Comparison of ENCODE assay signal across 22 cellular contexts in the genomic region with DNA sequence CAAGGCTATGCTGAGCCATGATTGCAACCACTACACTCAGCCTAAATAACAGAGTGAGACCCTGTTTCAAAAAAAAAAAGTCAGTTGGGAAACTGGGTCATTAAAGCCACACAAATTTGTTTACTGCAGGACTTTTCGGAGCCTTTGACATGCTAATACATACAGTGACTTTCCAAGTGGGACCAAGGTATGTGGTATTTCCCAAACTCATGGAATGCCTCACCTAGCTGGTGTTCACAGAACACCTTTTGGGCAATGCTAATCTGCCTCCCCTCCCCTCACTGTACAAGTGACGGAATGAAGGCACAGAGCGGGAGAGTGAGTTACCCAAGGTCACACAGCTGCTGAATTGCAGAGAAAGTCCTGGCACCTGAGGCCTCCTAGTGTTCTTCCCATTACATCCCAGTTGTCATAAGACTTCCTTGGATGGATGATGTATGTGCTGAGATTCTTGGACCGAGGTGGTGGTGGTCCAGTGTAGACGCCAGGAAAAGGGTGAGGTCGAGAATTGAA. TPM values are rescaled to one million over a fixed set of nuclear protein-coding genes. Genes with fewer than 3 reads are reported as not detected.
A peak's percentile ranks its signal among the peaks of the same experiment; 100 is the strongest.
DNase-seq lines count a peak whose midpoint lies in the region; ATAC-seq, FAIRE-seq and TF ChIP-seq lines count a peak whose summit lies in the region.
"Had no signal": no experiment of that assay in that cellular context is flagged by ENCODE, and none has a peak within 500 bp of the region (broad histone marks: within the 10 kb centered on the region; RNA-seq: fewer than 3 reads in every experiment).

No MANE protein-coding gene starts in this region.

- peaks cover 0 to 10% (median 2%) of the 10 kb centered on the region in 7 donors for H3K4me1 Mint-ChIP-seq in naive thymus-derived CD4-positive, alpha-beta T cell
- H3K4me1 Mint-ChIP-seq: activated CD4-positive, alpha-beta memory T cell treated with anti-CD3 and anti-CD28 coated beads, Interleukin-2, amount 10 ng/mL, durations not matched to agents 7 days and 5 days had no signal

- H3K27me3 Mint-ChIP-seq in naive thymus-derived CD4-positive, alpha-beta T cell: peaks cover 0 to 21% (median 5%) of the 10 kb centered on the region in 5 donors

- H3K9me3 ChIP-seq in right cardiac atrium (ENCODE audit: control insufficient read depth, low read length) (no peaks in the 10 kb centered on the region), right atrium auricular region (no peaks in the 10 kb centered on the region), esophagus squamous epithelium (no peaks in the 10 kb centered on the region), sigmoid colon (no peaks in the 10 kb centered on the region), kidney (ENCODE audit: control insufficient read depth in 1 of 2, low read length in 2 of 2) (no peaks in the 10 kb centered on the region)
- H3K9me3 ChIP-seq in naive thymus-derived CD4-positive, alpha-beta T cell (ENCODE audit: control insufficient read depth in 2 of 3, low read length in 3 of 3): no peaks in the 10 kb centered on the region
- H3K9me3 ChIP-seq: mucosa of descending colon, neutrophil had no signal

- no peaks in the 10 kb centered on the region for H3K36me3 Mint-ChIP-seq in naive thymus-derived CD4-positive, alpha-beta T cell
- H3K36me3 Mint-ChIP-seq: immature natural killer cell had no signal

- no peak overlapping the region for H3K4me3 ChIP-seq in right cardiac atrium (ENCODE audit: low read length)
- H3K4me3 ChIP-seq in right atrium auricular region: no peak overlapping the region
- no peak overlapping the region for H3K4me3 ChIP-seq in esophagus squamous epithelium
- no peak overlapping the region for H3K4me3 ChIP-seq in sigmoid colon
- H3K4me3 ChIP-seq in naive thymus-derived CD4-positive, alpha-beta T cell (ENCODE audit: low read length): no peak overlapping the region
- no peak overlapping the region for H3K4me3 ChIP-seq in kidney (ENCODE audit: low read length in 2 of 2)
- H3K4me3 ChIP-seq: cardiac muscle cell, mucosa of descending colon had no signal

- H3K27ac Mint-ChIP-seq in naive thymus-derived CD4-positive, alpha-beta T cell: no peak overlapping the region
- H3K27ac Mint-ChIP-seq: activated CD4-positive, alpha-beta memory T cell treated with anti-CD3 and anti-CD28 coated beads, Interleukin-2, amount 10 ng/mL, durations not matched to agents 7 days and 5 days had no signal

- no peak for FAIRE-seq in kidney (lab: Jason Lieb, UNC)
- FAIRE-seq: endothelial cell of umbilical vein had no signal

- ATAC-seq in right cardiac atrium: no peak
- no peak for ATAC-seq in naive thymus-derived CD4-positive, alpha-beta T cell
- ATAC-seq: mucosa of descending colon had no signal

- H3K27me3 ChIP-seq in right cardiac atrium (ENCODE audit: control insufficient read depth, insufficient read depth): no peaks in the 10 kb centered on the region
- no peaks in the 10 kb centered on the region for H3K27me3 ChIP-seq in right atrium auricular region
- no peaks in the 10 kb centered on the region for H3K27me3 ChIP-seq in esophagus squamous epithelium
- no peaks in the 10 kb centered on the region for H3K27me3 ChIP-seq in sigmoid colon
- H3K27me3 ChIP-seq in naive thymus-derived CD4-positive, alpha-beta T cell (ENCODE audit: control insufficient read depth in 2 of 2, insufficient read depth in 2 of 2, low read length in 2 of 2): no peaks in the 10 kb centered on the region
- H3K27me3 ChIP-seq: cardiac muscle cell had no signal

- H3K4me1 ChIP-seq in right cardiac atrium (ENCODE audit: control insufficient read depth, insufficient read depth, low read length): peaks cover 16% of the 10 kb centered on the region
- H3K4me1 ChIP-seq in right atrium auricular region: peaks cover 0 to 43% of the 10 kb centered on the region in 2 donors
- peaks cover 0 to 39% (median 8%) of the 10 kb centered on the region in 3 donors for H3K4me1 ChIP-seq in esophagus squamous epithelium
- peaks cover 0 to 45% (median 31%) of the 10 kb centered on the region in 4 donors for H3K4me1 ChIP-seq in sigmoid colon
- no peaks in the 10 kb centered on the region for H3K4me1 ChIP-seq in naive thymus-derived CD4-positive, alpha-beta T cell (ENCODE audit: control insufficient read depth in 2 of 2, insufficient read depth in 2 of 2, low read length in 2 of 2)
- peaks cover 3 to 6% of the 10 kb centered on the region in 2 donors for H3K4me1 ChIP-seq in kidney (ENCODE audit: control insufficient read depth in 1 of 2, insufficient read depth in 1 of 2, low read depth in 1 of 2, low read length in 2 of 2)

- WGBS in right cardiac atrium: 85% methylated on average over 6 of the region's 6 CpGs
- WGBS in esophagus squamous epithelium, 2 donors: 84 to 97% methylated on average over 4 to 6 of the region's 6 CpGs
- 93 to 94% methylated on average over 6 of the region's 6 CpGs for WGBS in sigmoid colon, 2 donors

- intact Hi-C loops in right cardiac atrium (cut with DNase I): no loop called here
- intact Hi-C loops in esophagus squamous epithelium (cut with DNase I): no loop called here
- intact Hi-C loops in sigmoid colon (cut with DNase I): no loop called here
- intact Hi-C loops in naive thymus-derived CD4-positive, alpha-beta T cell (cut with micrococcal nuclease): no loop called here
- intact Hi-C loops in kidney (cut with DNase I): no loop called here

- H3K27ac ChIP-seq in right cardiac atrium (ENCODE audit: low read length) (peak overlapping the region; percentile 87), right atrium auricular region (no peak overlapping the region), esophagus squamous epithelium (peak overlapping the region in 3 of 4 donors; percentile 37 to 73 (median 58)), sigmoid colon (peak overlapping the region; percentile 71 to 86 (median 80)), kidney (ENCODE audit: low read depth in 2 of 2, low read length in 2 of 2) (no peak overlapping the region)
- no peak overlapping the region for H3K27ac ChIP-seq in naive thymus-derived CD4-positive, alpha-beta T cell (ENCODE audit: low read depth, low read length)
- H3K27ac ChIP-seq: cardiac muscle cell, neutrophil had no signal

- TF ChIP-seq CTCF in right atrium auricular region (IDR thresholded peaks at IDR 0.05): no peak
- TF ChIP-seq CTCF in esophagus squamous epithelium (IDR thresholded peaks at IDR 0.05): no peak
- TF ChIP-seq CTCF in sigmoid colon (IDR thresholded peaks at IDR 0.05): no peak
- TF ChIP-seq CTCF in kidney (IDR thresholded peaks at IDR 0.05; ENCODE audit: borderline replicate concordance, extremely low read depth, insufficient read depth): no peak

- TF ChIP-seq EP300 in sigmoid colon (IDR thresholded peaks at IDR 0.05): no peak

- H3K9me3 Mint-ChIP-seq in naive thymus-derived CD4-positive, alpha-beta T cell: no peaks in the 10 kb centered on the region
- H3K9me3 Mint-ChIP-seq: activated CD4-positive, alpha-beta memory T cell treated with anti-CD3 and anti-CD28 coated beads, Interleukin-2, amount 10 ng/mL, durations not matched to agents 7 days and 5 days; H9; immature natural killer cell had no signal

- CTCF ChIA-PET in naive thymus-derived CD4-positive, alpha-beta T cell (lab: Charles Lee): no interaction called here

- H3K36me3 ChIP-seq in right atrium auricular region (peaks cover 65% of the 10 kb centered on the region), esophagus squamous epithelium (peaks cover 0 to 17% (median 5%) of the 10 kb centered on the region in 3 donors), sigmoid colon (peaks cover 0 to 13% (median 0%) of the 10 kb centered on the region in 4 donors), kidney (ENCODE audit: control insufficient read depth in 1 of 2, insufficient read depth in 2 of 2, low read length in 2 of 2) (no peaks in the 10 kb centered on the region)
- no peaks in the 10 kb centered on the region for H3K36me3 ChIP-seq in naive thymus-derived CD4-positive, alpha-beta T cell (ENCODE audit: control insufficient read depth in 2 of 3, insufficient read depth in 3 of 3, low read length in 3 of 3)
- H3K36me3 ChIP-seq: cardiac muscle cell, neutrophil had no signal

- H3K9ac ChIP-seq in kidney (ENCODE audit: low read length in 2 of 2): no peak overlapping the region

- H3K4me3 Mint-ChIP-seq in naive thymus-derived CD4-positive, alpha-beta T cell: no peak overlapping the region
- H3K4me3 Mint-ChIP-seq: activated CD4-positive, alpha-beta memory T cell treated with anti-CD3 and anti-CD28 coated beads, Interleukin-2, amount 10 ng/mL, durations not matched to agents 7 days and 5 days; H9 had no signal

- no peak for DNase-seq in right cardiac atrium
- no peak for DNase-seq in right atrium auricular region (ENCODE audit: low spot score)
- DNase-seq in esophagus squamous epithelium (lab: John Stamatoyannopoulos, UW): no peak
- DNase-seq in sigmoid colon: peak; percentile 40
- DNase-seq in pons (ENCODE audit: low spot score): no peak
- DNase-seq in naive thymus-derived CD4-positive, alpha-beta T cell: no peak
- DNase-seq in activated CD4-positive, alpha-beta T cell treated with anti-CD3 and anti-CD28 coated beads, Interleukin-2, amount 50 U/mL, for 1 hour: no peak
- no peak for DNase-seq in kidney
- DNase-seq: activated CD4-positive, alpha-beta memory T cell treated with anti-CD3 and anti-CD28 coated beads, Interleukin-2, amount 10 ng/mL, durations not matched to agents 7 days and 5 days; activated gamma-delta T cell treated with Interleukin-2 at 50 U/mL for 16 hours; activated T-cell treated with anti-CD3 and anti-CD28 coated beads for 4 hours; foreskin fibroblast; H9; MM.1S; NCI-H1417 treated with DMSO at 0.1 percent for 48 hours; stimulated activated CD8-positive, alpha-beta memory T cell treated with anti-CD3 and anti-CD28 coated beads, Interleukin-4, amount 100 ng/mL, for 48 hours; T1000 had no signal

- TF ChIP-seq POLR2A in esophagus squamous epithelium (IDR thresholded peaks at IDR 0.05) (no peak), sigmoid colon (IDR thresholded peaks at IDR 0.05) (no peak)

- POLR2A ChIA-PET in naive thymus-derived CD4-positive, alpha-beta T cell (lab: Charles Lee): no interaction called here

RNA-seq across cellular contexts. Expression of gene ATOH8, which starts 30.7 kb away (rescaled TPM):
- total RNA-seq in right cardiac atrium (10 to 100 TPM; 35.7 to 55.5 (median 45.7) TPM), right atrium auricular region (100 to 1,000 TPM in 1 of 2 donors, 10 to 100 TPM in 1; 35.1 to 116 TPM), esophagus squamous epithelium (10 to 100 TPM in 2 of 4 donors, 1 to 10 TPM in 2; 2.0 to 24.6 (median 7.6) TPM), sigmoid colon (10 to 100 TPM; 12.4 to 20.6 (median 18.1) TPM), kidney (11.2 TPM)
- polyA plus RNA-seq in right cardiac atrium (57.8 TPM), sigmoid colon (1 to 10 TPM; 1.6 to 9.4 (median 6.6) TPM), kidney (ENCODE audit: insufficient read depth, low read depth, low replicate concordance) (18.6 TPM)
- total RNA-seq in naive thymus-derived CD4-positive, alpha-beta T cell: under 1 TPM in 2 of 5 experiments, not detected in 3; 0.42 to 0.73 TPM
- not detected for polyA plus RNA-seq in naive thymus-derived CD4-positive, alpha-beta T cell
- polyA plus RNA-seq: immature natural killer cell had no signal

Comparison
In these comparisons a context has a peak if more than half of its experiments do, and no peak if none do; other contexts are left out.
1. H3K27ac ChIP-seq: peak in right cardiac atrium (single experiment), esophagus squamous epithelium (3 of 4) and sigmoid colon (4 of 4); none in right atrium auricular region (0 of 2), naive thymus-derived CD4-positive, alpha-beta T cell (single experiment) and kidney (0 of 2).